ENCODE assay signal across 25 cellular contexts in genomic region chr15:66771351-66771650, GRCh38.
DNase-seq lines count a peak whose midpoint lies in the region; ATAC-seq and TF ChIP-seq lines count a peak whose summit lies in the region.
"Had no signal": no experiment of that assay in that cellular context is flagged by ENCODE, and none has a peak within 500 bp of the region (broad histone marks: within the 10 kb centered on the region; RNA-seq: fewer than 3 reads in every experiment).

No MANE protein-coding gene starts in this region.

- TF ChIP-seq CTCF in body of pancreas (IDR thresholded peaks at IDR 0.05) (no peak), mucosa of descending colon (IDR thresholded peaks at IDR 0.05) (no peak), type B pancreatic cell (conservative IDR thresholded peaks at IDR 0.05) (no peak)

- no peak for DNase-seq in body of pancreas
- DNase-seq in mucosa of descending colon, result peak in 2 of 3 donors; percentile 26 to 47
- DNase-seq in type B pancreatic cell (ENCODE audit: extremely low spot score, unreplicated experiment), result no peak
- no peak for DNase-seq in HPDE6-E6E7 (ENCODE audit: extremely low spot score)
- no peak for DNase-seq in activated T-cell treated with anti-CD3 and anti-CD28 coated beads for 4 hours
- no peak for DNase-seq in NCI-H1105 (lab: John Stamatoyannopoulos, UW)
- DNase-seq: activated CD4-positive, alpha-beta T cell treated with anti-CD3 and anti-CD28 coated beads, Interleukin-2, amount 50 U/mL, for 48 hours; activated gamma-delta T cell treated with Interleukin-2 at 50 U/mL for 16 hours; CD8-positive, alpha-beta T cell; cortex of kidney; DMS53; GDM1; kidney glomerular epithelial cell; mesendoderm; NCI-H1105 treated with DMSO at 0.1 percent for 48 hours; NCI-H2107; NCI-H510A; NK-92 treated with Interleukin-12 subunit alpha and Interleukin-12 subunit beta, amount 100 ng/mL, for 24 hours; RPMI8226; T-helper 2 cell; testis had no signal

- H3K4me3 ChIP-seq in HUES64 (ENCODE audit: low read length), result no peak overlapping the region
- no peak overlapping the region for H3K4me3 ChIP-seq in body of pancreas
- no peak overlapping the region for H3K4me3 ChIP-seq in mucosa of descending colon
- H3K4me3 ChIP-seq: SK-N-MC, testis had no signal

- no peak for ATAC-seq in body of pancreas
- no peak for ATAC-seq in mucosa of descending colon
- ATAC-seq: CD8-positive, alpha-beta T cell; HCT116; natural killer cell treated with Interleukin-12 subunit alpha and Interleukin-12 subunit beta and Interleukin-15 and Interleukin-18, amount 100 ng/mL, for 72 hours had no signal

- H3K4me3 Mint-ChIP-seq in type B pancreatic cell, result peak overlapping the region; percentile 57
- H3K4me3 Mint-ChIP-seq: CD8-positive, alpha-beta T cell; natural killer cell treated with Interleukin-12 subunit alpha and Interleukin-12 subunit beta and Interleukin-15 and Interleukin-18, amount 100 ng/mL, for 72 hours had no signal

- WGBS in HUES64, result 74% methylated on average over 5 of the region's 5 CpGs
- 64 to 85% methylated on average over 4 to 5 of the region's 5 CpGs for WGBS in body of pancreas, 2 donors

- H3K4me1 Mint-ChIP-seq in type B pancreatic cell (ENCODE audit: unreplicated experiment), result peaks cover 68% of the 10 kb centered on the region

- H3K27ac ChIP-seq in HUES64 (ENCODE audit: low read depth, low read length) (0 out of 2 replicates have a peak overlapping the region, but pooled peaks have one; percentile 63), body of pancreas (peak overlapping the region; percentile 2 to 86 (median 78))
- H3K27ac ChIP-seq: SK-N-MC, testis had no signal

- H3K27me3 ChIP-seq in HUES64 (ENCODE audit: insufficient read depth, low read length), result no peaks in the 10 kb centered on the region
- no peaks in the 10 kb centered on the region for H3K27me3 ChIP-seq in body of pancreas
- H3K27me3 ChIP-seq: testis had no signal

- H3K4me1 ChIP-seq in HUES64 (ENCODE audit: insufficient read depth, low read length), result peaks cover 40% of the 10 kb centered on the region
- peaks cover 78% of the 10 kb centered on the region for H3K4me1 ChIP-seq in body of pancreas
- H3K4me1 ChIP-seq in mucosa of descending colon (ENCODE audit: low read depth), result peaks cover 46% of the 10 kb centered on the region

- intact Hi-C loops in body of pancreas (cut with DNase I) (loop anchor here (5.0 kb wide), 1 partner anchor 81 kb away; no protein-coding TSS in a partner anchor), mucosa of descending colon (cut with DNase I, micrococcal nuclease) (loop anchor here (5.0 to 10.0 kb wide), 3 partner anchors 84 to 156 kb away; no protein-coding TSS in a partner anchor)

- peak overlapping the region; percentile 87 for H3K27ac Mint-ChIP-seq in type B pancreatic cell
- H3K27ac Mint-ChIP-seq: CD8-positive, alpha-beta T cell; natural killer cell treated with Interleukin-12 subunit alpha and Interleukin-12 subunit beta and Interleukin-15 and Interleukin-18, amount 100 ng/mL, for 72 hours had no signal

- H3K9me3 ChIP-seq in HUES64 (ENCODE audit: insufficient read depth, low read depth, low read length) (no peaks in the 10 kb centered on the region), body of pancreas (no peaks in the 10 kb centered on the region), mucosa of descending colon (no peaks in the 10 kb centered on the region)
- H3K9me3 ChIP-seq: testis had no signal

- H3K36me3 Mint-ChIP-seq in type B pancreatic cell, result no peaks in the 10 kb centered on the region
- H3K36me3 Mint-ChIP-seq: CD8-positive, alpha-beta T cell; natural killer cell treated with Interleukin-12 subunit alpha and Interleukin-12 subunit beta and Interleukin-15 and Interleukin-18, amount 100 ng/mL, for 72 hours had no signal

- no peaks in the 10 kb centered on the region for H3K9me3 Mint-ChIP-seq in type B pancreatic cell
- H3K9me3 Mint-ChIP-seq: CD8-positive, alpha-beta T cell; natural killer cell treated with Interleukin-12 subunit alpha and Interleukin-12 subunit beta and Interleukin-15 and Interleukin-18, amount 100 ng/mL, for 72 hours had no signal

- no peaks in the 10 kb centered on the region for H3K27me3 Mint-ChIP-seq in type B pancreatic cell

- no peaks in the 10 kb centered on the region for H3K36me3 ChIP-seq in HUES64 (ENCODE audit: insufficient read depth, low read length)
- no peaks in the 10 kb centered on the region for H3K36me3 ChIP-seq in body of pancreas (replicated peaks in 1 of 2; ENCODE audit: insufficient read depth in 1 of 2, low read depth in 2 of 2)
- H3K36me3 ChIP-seq in mucosa of descending colon (ENCODE audit: low read depth), result no peaks in the 10 kb centered on the region

- TF ChIP-seq POLR2A in body of pancreas (IDR thresholded peaks at IDR 0.05), result no peak

- H3K9ac ChIP-seq in HUES64 (ENCODE audit: low read depth, low read length), result no peak overlapping the region

Comparison
In these comparisons a context has a peak if more than half of its experiments do, and no peak if none do; other contexts are left out.
1. DNase-seq: peak in mucosa of descending colon (2 of 3); none in body of pancreas (0 of 4), type B pancreatic cell (single experiment), HPDE6-E6E7 (single experiment), activated T-cell treated with anti-CD3 and anti-CD28 coated beads for 4 hours (single experiment) and NCI-H1105 (single experiment).